8 cellular contexts compared by ENCODE assay signal in the genomic region with DNA sequence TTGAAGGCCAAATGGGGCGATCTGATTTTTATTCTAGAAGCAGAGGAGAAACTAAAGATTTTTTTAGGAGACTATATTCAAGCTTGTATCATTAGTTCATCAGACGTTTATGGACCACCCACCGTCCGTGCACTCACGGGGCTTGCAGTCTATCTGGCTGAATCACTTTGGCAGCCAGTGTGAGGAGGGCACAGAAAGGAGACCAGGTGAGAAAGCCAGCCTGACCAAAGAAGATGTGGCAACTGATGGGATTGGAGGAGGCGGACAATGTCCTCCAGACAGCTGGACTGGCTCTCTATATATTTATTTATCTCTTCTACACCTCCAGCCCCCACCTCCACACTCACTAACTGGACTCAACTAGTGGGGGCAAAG. TPM values are rescaled to one million over a fixed set of nuclear protein-coding genes. Genes with fewer than 3 reads are reported as not detected.
DNase-seq lines count a peak whose midpoint lies in the region; ATAC-seq, FAIRE-seq and TF ChIP-seq lines count a peak whose summit lies in the region.

No MANE protein-coding gene starts in this region.

- BruUV-seq in endothelial cell of umbilical vein (replicated peaks; lab: Mats Ljungman, UMichigan) = no TSS peak

- H3K4me2 ChIP-seq in DOHH2 (ENCODE audit: low read length) (peak overlapping the region; percentile 92), OCI-LY1 (ENCODE audit: low read length) (peak overlapping the region; percentile 93), endothelial cell of umbilical vein (ENCODE audit: insufficient read depth, low read length) (peak overlapping the region; percentile 85)

- H3K36me3 ChIP-seq in DOHH2 (ENCODE audit: control insufficient read depth, low read length) = peaks cover 29% of the 10 kb centered on the region
- peaks cover 19% of the 10 kb centered on the region; the same call in 1 of the 2 replicates for H3K36me3 ChIP-seq in OCI-LY1 (ENCODE audit: insufficient read depth, low read length)
- peaks cover 10 to 13% of the 10 kb centered on the region in 2 experiments for H3K36me3 ChIP-seq in endothelial cell of umbilical vein (ENCODE audit: control insufficient read depth in 2 of 2, extremely low read depth in 1 of 2, insufficient read depth in 2 of 2, low read length in 2 of 2)
- H3K36me3 ChIP-seq in ovary = no peaks in the 10 kb centered on the region

- intact Hi-C loops in endothelial cell of umbilical vein (cut with micrococcal nuclease) = loop anchor here (2.0 to 5.0 kb wide), 2 partner anchors 46 to 141 kb away; no protein-coding TSS in a partner anchor
- intact Hi-C loops in ovary (cut with DNase I) = loop anchor here in 1 of 4 donors (10.0 kb wide), 1 partner anchor 134 kb away; no protein-coding TSS in a partner anchor

- H4K20me1 ChIP-seq in DOHH2 (ENCODE audit: control insufficient read depth, insufficient read depth, low read depth, low read length) (no peaks in the 10 kb centered on the region), OCI-LY1 (ENCODE audit: insufficient read depth, low read length) (no peaks in the 10 kb centered on the region), endothelial cell of umbilical vein (replicated peaks; ENCODE audit: control insufficient read depth, extremely low read depth, insufficient read depth, low read length) (no peaks in the 10 kb centered on the region)

- TF ChIP-seq POLR2A in endothelial cell of umbilical vein (IDR thresholded peaks at IDR 0.05; ENCODE audit: low read depth, low read length) (no peak), ovary (IDR thresholded peaks at IDR 0.05) (no peak)

- DNase-seq in endothelial cell of umbilical vein (ENCODE audit: low read depth, low spot score) = no peak
- DNase-seq in ovary = no peak
- DNase-seq in NCI-H526 (lab: John Stamatoyannopoulos, UW) = no peak
- no peak for DNase-seq in inferior parietal cortex (ENCODE audit: extremely low spot score)

- H3F3A ChIP-seq in DOHH2 (ENCODE audit: control insufficient read depth, insufficient read depth) (peaks cover 3% of the 10 kb centered on the region; the same call in 1 of the 2 replicates), OCI-LY1 (ENCODE audit: insufficient read depth, low read length) (no peaks in the 10 kb centered on the region)

- POLR2A ChIA-PET in endothelial cell of umbilical vein (lab: Charles Lee) = interaction anchor here (0.6 to 1.5 kb wide), 3 partner anchors 10 to 42 kb away, joined by 3 to 15 read pairs (median 6); partner anchors contain the start of gene CDC20

- no peaks in the 10 kb centered on the region for H3K27me3 ChIP-seq in DOHH2 (ENCODE audit: control insufficient read depth, low read length)
- no peaks in the 10 kb centered on the region for H3K27me3 ChIP-seq in OCI-LY1 (ENCODE audit: insufficient read depth, low read length)
- H3K27me3 ChIP-seq in endothelial cell of umbilical vein (ENCODE audit: control insufficient read depth in 2 of 2, insufficient read depth in 2 of 2, low read length in 2 of 2) = no peaks in the 10 kb centered on the region
- no peaks in the 10 kb centered on the region for H3K27me3 ChIP-seq in ovary

- ATAC-seq in GM19035 (IDR thresholded peaks at IDR 0.05; ENCODE audit: unreplicated experiment) (no peak), HG03520 (IDR thresholded peaks at IDR 0.05; ENCODE audit: unreplicated experiment) (no peak)

- dilution Hi-C loops in endothelial cell of umbilical vein (cut with MboI; ENCODE audit: extremely low pct_ligation_motif_present, low sequenced_read_pairs) = no loop called here

- 17 to 21% (median 18%) methylated on average over 6 of the region's 6 CpGs for WGBS in ovary, 3 donors

- TF ChIP-seq EP300 in ovary (IDR thresholded peaks at IDR 0.05) = no peak

- H3K9me1 ChIP-seq in endothelial cell of umbilical vein (replicated peaks; ENCODE audit: control insufficient read depth, extremely low read depth, insufficient read depth, low read length) = no peaks in the 10 kb centered on the region

- H3K9me2 ChIP-seq in DOHH2 (replicated peaks; ENCODE audit: control insufficient read depth, low read length) = no peaks in the 10 kb centered on the region
- no peaks in the 10 kb centered on the region for H3K9me2 ChIP-seq in OCI-LY1 (ENCODE audit: low read depth, low read length)

- H3K79me2 ChIP-seq in DOHH2 (ENCODE audit: control insufficient read depth, low read length) = peaks cover 39% of the 10 kb centered on the region
- no peaks in the 10 kb centered on the region for H3K79me2 ChIP-seq in OCI-LY1 (ENCODE audit: insufficient read depth, low read length)
- peaks cover 44% of the 10 kb centered on the region for H3K79me2 ChIP-seq in endothelial cell of umbilical vein (ENCODE audit: control insufficient read depth, insufficient read depth, low read length)

- no peak for FAIRE-seq in endothelial cell of umbilical vein (lab: Jason Lieb, UNC)

- H2AFZ ChIP-seq in OCI-LY1 (ENCODE audit: low read length) (no peak overlapping the region), endothelial cell of umbilical vein (ENCODE audit: low read depth, low read length) (no peak overlapping the region)

- H3K4me1 ChIP-seq in DOHH2 (ENCODE audit: control insufficient read depth, low read length) = peaks cover 20% of the 10 kb centered on the region
- peaks cover 22% of the 10 kb centered on the region for H3K4me1 ChIP-seq in OCI-LY1 (ENCODE audit: insufficient read depth, low read length, severe bottlenecking)
- H3K4me1 ChIP-seq in endothelial cell of umbilical vein (ENCODE audit: control insufficient read depth, extremely low read depth, insufficient read depth, low read length) = peaks cover 35% of the 10 kb centered on the region
- H3K4me1 ChIP-seq in ovary (ENCODE audit: insufficient read depth) = peaks cover 11% of the 10 kb centered on the region

- TF ChIP-seq CTCF in DOHH2 (IDR thresholded peaks at IDR 0.05; ENCODE audit: low read depth, low read length, poor library complexity, severe bottlenecking) (no peak), OCI-LY1 (IDR thresholded peaks at IDR 0.05; ENCODE audit: low read length) (no peak), endothelial cell of umbilical vein (IDR thresholded peaks at IDR 0.05; ENCODE audit: extremely low read depth in 1 of 2, insufficient read depth in 1 of 2, low read depth in 1 of 2, low read length in 2 of 2) (no peak), ovary (IDR thresholded peaks at IDR 0.05) (no peak)

- H3K9ac ChIP-seq in OCI-LY1 (ENCODE audit: low read length) = peak overlapping the region; percentile 80
- peak overlapping the region; percentile 73 for H3K9ac ChIP-seq in endothelial cell of umbilical vein (replicated peaks; ENCODE audit: extremely low read depth, insufficient read depth, low read length)

- H3K9me3 ChIP-seq in DOHH2 (ENCODE audit: control insufficient read depth, insufficient read depth, low read length) (no peaks in the 10 kb centered on the region), OCI-LY1 (ENCODE audit: low read length) (no peaks in the 10 kb centered on the region), endothelial cell of umbilical vein (replicated peaks; ENCODE audit: control insufficient read depth, insufficient read depth, low read length) (no peaks in the 10 kb centered on the region), ovary (no peaks in the 10 kb centered on the region)

- H3K4me3 ChIP-seq in DOHH2 (ENCODE audit: low read length) = peak overlapping the region; percentile 85
- H3K4me3 ChIP-seq in OCI-LY1 (ENCODE audit: low read depth, low read length, poor library complexity, severe bottlenecking) = peak overlapping the region; percentile 85
- H3K4me3 ChIP-seq in endothelial cell of umbilical vein (replicated peaks in 1 of 3; ENCODE audit: insufficient read depth in 1 of 3, low read depth in 1 of 3, low read length in 3 of 3) = peak overlapping the region; percentile 25 to 70 (median 47)
- peak overlapping the region; percentile 53 for H3K4me3 ChIP-seq in ovary

- H3K27ac ChIP-seq in DOHH2 (ENCODE audit: low read depth, low read length) (peak overlapping the region; percentile 84), OCI-LY1 (ENCODE audit: low read depth, low read length, poor library complexity, severe bottlenecking) (peak overlapping the region; percentile 71), endothelial cell of umbilical vein (ENCODE audit: insufficient read depth, low read depth, low read length) (peak overlapping the region; percentile 40), ovary (peak overlapping the region; percentile 17 to 83)

- CTCF ChIA-PET in endothelial cell of umbilical vein (lab: Charles Lee) = interaction anchor here (1.0 to 2.0 kb wide), 7 partner anchors 12 to 142 kb away, joined by 3 to 19 read pairs (median 5); no protein-coding TSS in a partner anchor

RNA-seq across cellular contexts. Expression of gene ELOVL1, which starts 0.8 kb away (rescaled TPM):
- total RNA-seq in endothelial cell of umbilical vein (126 and 134 TPM in 2 replicates), ovary (10 to 100 TPM; 10.0 to 50.6 (median 34.1) TPM)
- polyA plus RNA-seq in endothelial cell of umbilical vein (303 and 353 TPM in 2 replicates), ovary (100 to 1,000 TPM in 1 of 2 donors, 10 to 100 TPM in 1; 42.8 to 130 TPM)
- polyA plus RNA-seq in endothelial cell of umbilical vein (2011; cell fraction: cytosol; rRNA removed) = 205 and 228 TPM in 2 replicates
- 140 and 144 TPM in 2 replicates for polyA plus RNA-seq in endothelial cell of umbilical vein (2011; cell fraction: nucleus; rRNA removed)
- polyA plus RNA-seq in endothelial cell of umbilical vein (2012) = 151 and 237 TPM in 2 replicates
- 211 and 218 TPM in 2 replicates for polyA minus RNA-seq in endothelial cell of umbilical vein
- polyA minus RNA-seq in endothelial cell of umbilical vein (2011; cell fraction: cytosol; rRNA and poly(A)+ RNA removed) = 49.2 TPM
- 26.3 and 43.3 TPM in 2 replicates for polyA minus RNA-seq in endothelial cell of umbilical vein (2011; cell fraction: nucleus; rRNA and poly(A)+ RNA removed)

RNA-seq across cellular contexts. Expression of gene CDC20, which starts 9.9 kb away (rescaled TPM):
- 156 and 170 TPM in 2 replicates for total RNA-seq in endothelial cell of umbilical vein
- polyA plus RNA-seq in endothelial cell of umbilical vein = 129 and 130 TPM in 2 replicates
- polyA plus RNA-seq in endothelial cell of umbilical vein (2011; cell fraction: cytosol; rRNA removed) = 135 and 152 TPM in 2 replicates
- polyA plus RNA-seq in endothelial cell of umbilical vein (2011; cell fraction: nucleus; rRNA removed) = 95.9 and 101 TPM in 2 replicates
- polyA plus RNA-seq in endothelial cell of umbilical vein (2012) = 49.0 and 129 TPM in 2 replicates
- polyA minus RNA-seq in endothelial cell of umbilical vein = 94.7 and 131 TPM in 2 replicates
- 122 TPM for polyA minus RNA-seq in endothelial cell of umbilical vein (2011; cell fraction: cytosol; rRNA and poly(A)+ RNA removed)
- 22.4 and 25.7 TPM in 2 replicates for polyA minus RNA-seq in endothelial cell of umbilical vein (2011; cell fraction: nucleus; rRNA and poly(A)+ RNA removed)
- 1 to 10 TPM in 3 of 7 donors, under 1 TPM in 3, not detected in 1; 0.50 to 2.0 (median 1.3) TPM for total RNA-seq in ovary
- 1 to 10 TPM; 1.1 to 2.9 TPM for polyA plus RNA-seq in ovary

RNA-seq across cellular contexts. Expression of gene MED8, which starts 21.0 kb away (rescaled TPM):
- 41.9 and 45.6 TPM in 2 replicates for total RNA-seq in endothelial cell of umbilical vein
- 15.9 and 19.6 TPM in 2 replicates for polyA plus RNA-seq in endothelial cell of umbilical vein
- polyA plus RNA-seq in endothelial cell of umbilical vein (2011; cell fraction: cytosol; rRNA removed) = 29.4 and 34.4 TPM in 2 replicates
- polyA plus RNA-seq in endothelial cell of umbilical vein (2011; cell fraction: nucleus; rRNA removed) = 37.2 and 38.8 TPM in 2 replicates
- 38.6 and 45.6 TPM in 2 replicates for polyA plus RNA-seq in endothelial cell of umbilical vein (2012)
- 19.4 and 21.0 TPM in 2 replicates for polyA minus RNA-seq in endothelial cell of umbilical vein
- polyA minus RNA-seq in endothelial cell of umbilical vein (2011; cell fraction: cytosol; rRNA and poly(A)+ RNA removed) = 15.8 TPM
- polyA minus RNA-seq in endothelial cell of umbilical vein (2011; cell fraction: nucleus; rRNA and poly(A)+ RNA removed) = 11.7 and 17.3 TPM in 2 replicates
- 10 to 100 TPM; 13.7 to 39.3 (median 24.0) TPM for total RNA-seq in ovary
- polyA plus RNA-seq in ovary = 10 to 100 TPM; 26.0 to 40.0 TPM

RNA-seq across cellular contexts. Expression of gene SZT2, which starts 21.1 kb away (rescaled TPM):
- total RNA-seq in endothelial cell of umbilical vein (49.9 and 50.3 TPM in 2 replicates), ovary (10 to 100 TPM; 25.5 to 89.3 (median 60.9) TPM)
- polyA plus RNA-seq in endothelial cell of umbilical vein (11.4 TPM in 2 replicates), ovary (10 to 100 TPM; 16.8 to 17.6 TPM)
- polyA plus RNA-seq in endothelial cell of umbilical vein (2011; cell fraction: cytosol; rRNA removed) = 5.1 and 5.3 TPM in 2 replicates
- 70.0 and 86.8 TPM in 2 replicates for polyA plus RNA-seq in endothelial cell of umbilical vein (2011; cell fraction: nucleus; rRNA removed)
- polyA plus RNA-seq in endothelial cell of umbilical vein (2012) = 15.0 and 17.5 TPM in 2 replicates
- 89.4 and 97.4 TPM in 2 replicates for polyA minus RNA-seq in endothelial cell of umbilical vein
- 6.0 TPM for polyA minus RNA-seq in endothelial cell of umbilical vein (2011; cell fraction: cytosol; rRNA and poly(A)+ RNA removed)
- polyA minus RNA-seq in endothelial cell of umbilical vein (2011; cell fraction: nucleus; rRNA and poly(A)+ RNA removed) = 75.8 and 107 TPM in 2 replicates

RNA-seq across cellular contexts. Expression of gene MPL, which starts 31.0 kb away (rescaled TPM):
- total RNA-seq in endothelial cell of umbilical vein = 0.18 and 0.24 TPM in 2 replicates
- polyA plus RNA-seq in endothelial cell of umbilical vein = 0.13 and 0.14 TPM in 2 replicates
- polyA plus RNA-seq in endothelial cell of umbilical vein (2011; cell fraction: cytosol; rRNA removed) = 0.03 and 0.06 TPM in 2 replicates
- 0.25 and 0.55 TPM in 2 replicates for polyA plus RNA-seq in endothelial cell of umbilical vein (2011; cell fraction: nucleus; rRNA removed)
- not detected in 2 replicates for polyA plus RNA-seq in endothelial cell of umbilical vein (2012)
- 0.13 and 1.6 TPM in 2 replicates for polyA minus RNA-seq in endothelial cell of umbilical vein
- not detected for polyA minus RNA-seq in endothelial cell of umbilical vein (2011; cell fraction: cytosol; rRNA and poly(A)+ RNA removed)
- polyA minus RNA-seq in endothelial cell of umbilical vein (2011; cell fraction: nucleus; rRNA and poly(A)+ RNA removed) = 0.34 and 0.48 TPM in 2 replicates
- 1 to 10 TPM in 3 of 7 donors, under 1 TPM in 3, not detected in 1; 0.36 to 2.6 (median 1.4) TPM for total RNA-seq in ovary
- polyA plus RNA-seq in ovary = under 1 TPM; 0.35 to 0.63 TPM

Comparison
In these comparisons a context has a peak if more than half of its experiments do, and no peak if none do; other contexts are left out.
1. RNA of gene CDC20, which starts 9.9 kb away (total RNA-seq): 156 to 170 TPM in endothelial cell of umbilical vein; 0.50 to 2.0 TPM in ovary; every median in the first group is over 10 times any median in the second.
2. Peak in every context shown above with its lines, with median percentiles within 50 percentile points of each other: H3K27ac ChIP-seq, H3K4me2 ChIP-seq and H3K4me3 ChIP-seq.